ENCODE assay signal across 9 cellular contexts in genomic region chr9:34957492-34958410, GRCh38. TPM values are rescaled to one million over a fixed set of nuclear protein-coding genes. Genes with fewer than 3 reads are reported as not detected.
A peak's percentile ranks its signal among the peaks of the same experiment; 100 is the strongest.
DNase-seq lines count a peak whose midpoint lies in the region; ATAC-seq and TF ChIP-seq lines count a peak whose summit lies in the region.
"Had no signal": no experiment of that assay in that cellular context is flagged by ENCODE, and none has a peak within 500 bp of the region (broad histone marks: within the 10 kb centered on the region; RNA-seq: fewer than 3 reads in every experiment).

PHF24 (plus strand) TSS chr9:34958285; CDS start chr9:34971299, 13,014 bp downstream.

- DNase-seq in RPMI8226: peak; percentile 12
- no peak for DNase-seq in chondrocyte (ENCODE audit: low spot score)
- no peak for DNase-seq in lung (ENCODE audit: low spot score)
- no peak for DNase-seq in cortex of kidney (lab: John Stamatoyannopoulos, UW)

- TF ChIP-seq CTCF in chondrocyte (IDR thresholded peaks at IDR 0.05) (peak; percentile 44), lung (IDR thresholded peaks at IDR 0.05; ENCODE audit: control extremely low read depth, extremely low read depth) (no peak)

- H3K36me3 Mint-ChIP-seq in chondrocyte (ENCODE audit: low read depth): no peaks in the 10 kb centered on the region

- H3K27ac ChIP-seq in lung (ENCODE audit: low read depth in 1 of 2, low read length in 1 of 2): no peak within 1 kb of the TSS
- H3K27ac ChIP-seq in subcutaneous abdominal adipose tissue (ENCODE audit: low read depth, low read length): no peak within 1 kb of the TSS

- H3K36me3 ChIP-seq in lung (ENCODE audit: control insufficient read depth in 2 of 2, insufficient read depth in 2 of 2, low read length in 2 of 2) (no peaks in the 10 kb centered on the region), subcutaneous abdominal adipose tissue (ENCODE audit: control insufficient read depth in 5 of 5, insufficient read depth in 5 of 5, low read length in 5 of 5) (no peaks in the 10 kb centered on the region)

- no peaks in the 10 kb centered on the region for H3K9me3 Mint-ChIP-seq in chondrocyte (ENCODE audit: low read depth)

- H3K27me3 ChIP-seq in lung (ENCODE audit: control insufficient read depth, insufficient read depth): peaks cover 6% of the 10 kb centered on the region
- peaks cover 10 to 37% (median 28%) of the 10 kb centered on the region in 5 donors for H3K27me3 ChIP-seq in subcutaneous abdominal adipose tissue (ENCODE audit: control insufficient read depth in 5 of 5, insufficient read depth in 4 of 5, low read length in 5 of 5)

- H3K4me3 ChIP-seq in lung (peak within 1 kb of the TSS; percentile 49), subcutaneous abdominal adipose tissue (ENCODE audit: low read depth in 1 of 5, low read length in 5 of 5) (peak within 1 kb of the TSS in 3 of 5 donors; percentile 29 to 51 (median 46))

- peaks cover 0 to 3% of the 10 kb centered on the region in 2 donors for H3K4me1 ChIP-seq in lung (ENCODE audit: control insufficient read depth in 2 of 2, insufficient read depth in 2 of 2, low read length in 2 of 2)
- peaks cover 0 to 9% (median 7%) of the 10 kb centered on the region in 5 donors for H3K4me1 ChIP-seq in subcutaneous abdominal adipose tissue (ENCODE audit: control insufficient read depth in 5 of 5, insufficient read depth in 5 of 5, low read length in 5 of 5)

- no peaks in the 10 kb centered on the region for H3K4me1 Mint-ChIP-seq in chondrocyte (ENCODE audit: low read depth)

- H3K27me3 Mint-ChIP-seq in chondrocyte (ENCODE audit: low read depth): peaks cover 65% of the 10 kb centered on the region

- ATAC-seq in GM18502 (IDR thresholded peaks at IDR 0.05; ENCODE audit: poor library complexity, unreplicated experiment) (peak; percentile 53), lung (ENCODE audit: insufficient read depth, low FRiP score) (no peak), HG02642 (IDR thresholded peaks at IDR 0.05; ENCODE audit: poor library complexity, unreplicated experiment) (no peak), HG03342 (IDR thresholded peaks at IDR 0.05; ENCODE audit: unreplicated experiment) (no peak)

- no peaks in the 10 kb centered on the region for H3K9me3 ChIP-seq in lung (ENCODE audit: control insufficient read depth in 2 of 2, insufficient read depth in 1 of 2, low read length in 1 of 2)
- no peaks in the 10 kb centered on the region for H3K9me3 ChIP-seq in subcutaneous abdominal adipose tissue (ENCODE audit: control insufficient read depth in 5 of 5, low read length in 5 of 5)

- H3K9ac ChIP-seq in subcutaneous abdominal adipose tissue (ENCODE audit: low read length in 5 of 5): no peak within 1 kb of the TSS

- H3K4me3 Mint-ChIP-seq in chondrocyte (ENCODE audit: unreplicated experiment): peak within 1 kb of the TSS; percentile 51

- 1 to 2% methylated on average over 33 to 116 of the region's 116 CpGs for WGBS in lung, 2 donors

- no peak within 1 kb of the TSS for H3K27ac Mint-ChIP-seq in chondrocyte (ENCODE audit: unreplicated experiment)

RNA-seq across cellular contexts. Expression of gene PHF24, which starts in this region (rescaled TPM):
- total RNA-seq in chondrocyte (0.30 to 1.0 TPM in 2 of 3 replicates, not detected in the other), lung (1 to 10 TPM in 1 of 2 donors, under 1 TPM in 1; 0.48 to 1.0 TPM)
- under 1 TPM; 0.10 to 0.14 TPM for polyA plus RNA-seq in lung
- total RNA-seq: T-helper 1 cell treated with Interleukin-12 subunit alpha and Interleukin-12 subunit beta and Interleukin-4 antibody, amounts not matched to agents 30 ng/mL and 1 ng/mL, for 36 hours had no signal
